25 cellular contexts compared by ENCODE assay signal in genomic region chr2:72990695-72991438, GRCh38.
DNase-seq lines count a peak whose midpoint lies in the region; ATAC-seq and TF ChIP-seq lines count a peak whose summit lies in the region.
"Had no signal": no experiment of that assay in that cellular context is flagged by ENCODE, and none has a peak within 500 bp of the region (broad histone marks: within the 10 kb centered on the region; RNA-seq: fewer than 3 reads in every experiment).

No MANE protein-coding gene starts in this region.

- TF ChIP-seq CTCF in WERI-Rb-1 (IDR thresholded peaks at IDR 0.05; ENCODE audit: low read depth, low read length) (no peak), thoracic aorta (IDR thresholded peaks at IDR 0.05) (no peak)

- H3K4me1 ChIP-seq in thoracic aorta (ENCODE audit: control insufficient read depth in 1 of 2, low read depth in 2 of 2) (peaks cover 0 to 14% of the 10 kb centered on the region in 2 donors), HAP-1 (no peaks in the 10 kb centered on the region)
- H3K4me1 ChIP-seq: colonic mucosa, lower lobe of right lung, vagina had no signal

- no peak overlapping the region for H3K27ac ChIP-seq in WERI-Rb-1
- H3K27ac ChIP-seq in layer of hippocampus (ENCODE audit: low read depth, low read length), result peak overlapping the region; percentile 18
- peak overlapping the region; percentile 68 to 73 for H3K27ac ChIP-seq in thoracic aorta
- H3K27ac ChIP-seq: cardiac muscle cell, colonic mucosa, lower lobe of right lung, SK-N-MC, vagina had no signal

- H3K27me3 Mint-ChIP-seq in activated CD8-positive, alpha-beta memory T cell treated with anti-CD3 and anti-CD28 coated beads, Interleukin-2, amount 10 ng/mL, durations not matched to agents 7 days and 5 days, result no peaks in the 10 kb centered on the region
- H3K27me3 Mint-ChIP-seq: naive thymus-derived CD8-positive, alpha-beta T cell had no signal

- no peaks in the 10 kb centered on the region for H3K4me1 Mint-ChIP-seq in activated CD8-positive, alpha-beta memory T cell treated with anti-CD3 and anti-CD28 coated beads, Interleukin-2, amount 10 ng/mL, durations not matched to agents 7 days and 5 days

- H3K9me3 ChIP-seq in WERI-Rb-1 (ENCODE audit: severe bottlenecking) (no peaks in the 10 kb centered on the region), thoracic aorta (no peaks in the 10 kb centered on the region), HAP-1 (no peaks in the 10 kb centered on the region)
- H3K9me3 ChIP-seq: colonic mucosa, lower lobe of right lung, vagina had no signal

- H3K36me3 ChIP-seq in WERI-Rb-1, result peaks cover 3% of the 10 kb centered on the region; the same call in 1 of the 2 replicates
- no peaks in the 10 kb centered on the region for H3K36me3 ChIP-seq in thoracic aorta
- H3K36me3 ChIP-seq in HAP-1 (replicated peaks), result no peaks in the 10 kb centered on the region
- H3K36me3 ChIP-seq: cardiac muscle cell, colonic mucosa had no signal

- no peak overlapping the region for H3K27ac Mint-ChIP-seq in activated CD8-positive, alpha-beta memory T cell treated with anti-CD3 and anti-CD28 coated beads, Interleukin-2, amount 10 ng/mL, durations not matched to agents 7 days and 5 days
- H3K27ac Mint-ChIP-seq: CD14-positive monocyte had no signal

- H3K4me3 ChIP-seq in WERI-Rb-1 (ENCODE audit: low read depth, low read length), result no peak overlapping the region
- no peak overlapping the region for H3K4me3 ChIP-seq in thoracic aorta
- no peak overlapping the region for H3K4me3 ChIP-seq in HAP-1
- H3K4me3 ChIP-seq: cardiac muscle cell, colonic mucosa, lower lobe of right lung, SK-N-MC, vagina had no signal

- CTCF ChIA-PET in activated CD8-positive, alpha-beta memory T cell treated with anti-CD3 and anti-CD28 coated beads, Interleukin-2, amount 10 ng/mL, durations not matched to agents 7 days and 5 days (lab: Charles Lee), result interaction anchor here (0.9 to 4.6 kb wide), 8 partner anchors 12 to 194 kb away, joined by 3 to 66 read pairs (median 4); no protein-coding TSS in a partner anchor

- H3K36me3 Mint-ChIP-seq in activated CD8-positive, alpha-beta memory T cell treated with anti-CD3 and anti-CD28 coated beads, Interleukin-2, amount 10 ng/mL, durations not matched to agents 7 days and 5 days, result no peaks in the 10 kb centered on the region

- no peak overlapping the region for H3K4me3 Mint-ChIP-seq in activated CD8-positive, alpha-beta memory T cell treated with anti-CD3 and anti-CD28 coated beads, Interleukin-2, amount 10 ng/mL, durations not matched to agents 7 days and 5 days
- H3K4me3 Mint-ChIP-seq: CD14-positive monocyte; naive thymus-derived CD8-positive, alpha-beta T cell had no signal

- peak; percentile 40 for DNase-seq in activated CD8-positive, alpha-beta memory T cell treated with anti-CD3 and anti-CD28 coated beads, Interleukin-2, amount 50 U/mL, for 48 hours
- no peak for DNase-seq in activated CD8-positive, alpha-beta memory T cell treated with anti-CD3 and anti-CD28 coated beads, Interleukin-2, amount 10 ng/mL, durations not matched to agents 7 days and 5 days
- DNase-seq in WERI-Rb-1 (peak; percentile 5), thoracic aorta (ENCODE audit: low spot score) (no peak), left lobe of liver (ENCODE audit: low spot score) (no peak), DMS153 (lab: John Stamatoyannopoulos, UW) (no peak), HAP-1 (ENCODE audit: low spot score in 2 of 2) (no peak)
- DNase-seq: activated CD4-positive, CD25-positive, alpha-beta regulatory T cell; activated naive CD4-positive, alpha-beta T cell treated with anti-CD3 and anti-CD28 coated beads, Interleukin-2, amount 50 U/mL, for 16 hours; colonic mucosa; DND-41; effector memory CD4-positive, alpha-beta T cell; GF-D8; lower lobe of right lung; NCI-H1417 treated with DMSO at 0.1 percent for 48 hours; NCI-H2081; NCI-H524 treated with DMSO at 0.1 percent for 48 hours; small intestine; stimulated activated naive CD4-positive, alpha-beta T cell had no signal

- H3K9me3 Mint-ChIP-seq in activated CD8-positive, alpha-beta memory T cell treated with anti-CD3 and anti-CD28 coated beads, Interleukin-2, amount 10 ng/mL, durations not matched to agents 7 days and 5 days (ENCODE audit: low read depth), result no peaks in the 10 kb centered on the region
- H3K9me3 Mint-ChIP-seq: CD14-positive monocyte; naive thymus-derived CD8-positive, alpha-beta T cell had no signal

- in situ Hi-C loops in HAP-1 (cut with MboI; ENCODE audit: low sequenced_read_pairs), result loop anchor here (5.0 kb wide), 1 partner anchor 171 kb away; no protein-coding TSS in a partner anchor

- H3K27me3 ChIP-seq in WERI-Rb-1 (ENCODE audit: insufficient read depth, low read depth, severe bottlenecking), result no peaks in the 10 kb centered on the region
- H3K27me3 ChIP-seq in layer of hippocampus (ENCODE audit: control insufficient read depth, insufficient read depth, low read length), result no peaks in the 10 kb centered on the region
- no peaks in the 10 kb centered on the region for H3K27me3 ChIP-seq in thoracic aorta (replicated peaks; ENCODE audit: insufficient read depth)
- no peaks in the 10 kb centered on the region for H3K27me3 ChIP-seq in HAP-1 (ENCODE audit: low read depth)
- H3K27me3 ChIP-seq: cardiac muscle cell, colonic mucosa, vagina had no signal

- ATAC-seq in activated CD8-positive, alpha-beta memory T cell treated with anti-CD3 and anti-CD28 coated beads, Interleukin-2, amount 10 ng/mL, durations not matched to agents 7 days and 5 days, result no peak
- ATAC-seq in thoracic aorta (ENCODE audit: insufficient number of reproducible peaks, low FRiP score, low read depth) (no peak), left lobe of liver (no peak)
- ATAC-seq: lower lobe of right lung; naive thymus-derived CD8-positive, alpha-beta T cell had no signal

Comparison
In these comparisons a context has a peak if more than half of its experiments do, and no peak if none do; other contexts are left out.
1. DNase-seq: peak in activated CD8-positive, alpha-beta memory T cell treated with anti-CD3 and anti-CD28 coated beads, Interleukin-2, amount 50 U/mL, for 48 hours (single experiment) and WERI-Rb-1 (single experiment); none in activated CD8-positive, alpha-beta memory T cell treated with anti-CD3 and anti-CD28 coated beads, Interleukin-2, amount 10 ng/mL, durations not matched to agents 7 days and 5 days (single experiment), thoracic aorta (single experiment), left lobe of liver (single experiment), DMS153 (single experiment) and HAP-1 (0 of 2).